In genomic region chr1:110053557-110054428, GRCh38 we compare ENCODE assay signal across 8 cellular contexts. TPM values are rescaled to one million over a fixed set of nuclear protein-coding genes. Genes with fewer than 3 reads are reported as not detected.
A peak's percentile ranks its signal among the peaks of the same experiment; 100 is the strongest.
DNase-seq lines count a peak whose midpoint lies in the region; ATAC-seq and TF ChIP-seq lines count a peak whose summit lies in the region.

No MANE protein-coding gene starts in this region.

- H3K9me3 ChIP-seq in testis = no peaks in the 10 kb centered on the region

- peak overlapping the region in 1 of 3 experiments; percentile 50 for H3K27ac Mint-ChIP-seq in nephron

- H3K27me3 ChIP-seq in testis = no peaks in the 10 kb centered on the region

- no peak overlapping the region for H3K4me3 Mint-ChIP-seq in nephron

- no peak for ATAC-seq in HG03025 (IDR thresholded peaks at IDR 0.05; ENCODE audit: low FRiP score, unreplicated experiment)

- H3K4me3 ChIP-seq in epithelial cell of esophagus (ENCODE audit: low read length) (no peak overlapping the region), testis (no peak overlapping the region)

- H3K36me3 Mint-ChIP-seq in nephron (ENCODE audit: low read depth) = peaks cover 80% of the 10 kb centered on the region

- DNase-seq in A172 (ENCODE audit: low spot score) (peak; percentile 27), NCI-H460 (ENCODE audit: extremely low read depth, low read depth) (peak; percentile 43), epithelial cell of esophagus (ENCODE audit: low read depth) (peak; percentile 51), testis (peak; percentile 85)
- DNase-seq in activated CD8-positive, alpha-beta memory T cell treated with anti-CD3 and anti-CD28 coated beads, Interleukin-2, amount 50 U/mL, for 24 hours (ENCODE audit: extremely low read depth) = peak; percentile 41

- intact Hi-C loops in testis (cut with DNase I; ENCODE audit: low total_unique reads) = loop anchor here (5.0 kb wide), 1 partner anchor 54 kb away; no protein-coding TSS in a partner anchor

- WGBS in testis, 2 donors = 57 to 63% methylated on average over 16 of the region's 16 CpGs

- peak; percentile 98 for TF ChIP-seq CTCF in GM12874 (IDR thresholded peaks at IDR 0.05; ENCODE audit: insufficient read depth, low read depth, low read length)
- peak; percentile 99 for TF ChIP-seq CTCF in epithelial cell of esophagus (IDR thresholded peaks at IDR 0.05; ENCODE audit: insufficient read depth, low read depth, low read length, missing control alignments)
- peak; percentile 89 to 94 (median 93) for TF ChIP-seq CTCF in nephron (IDR thresholded peaks at IDR 0.05; ENCODE audit: unreplicated experiment in 3 of 3)
- peak; percentile 82 to 98 (median 88) for TF ChIP-seq CTCF in testis (IDR thresholded peaks at IDR 0.05)

- no peaks in the 10 kb centered on the region for H3K9me3 Mint-ChIP-seq in nephron

- peaks cover 36% of the 10 kb centered on the region for H3K4me1 ChIP-seq in testis

- no peak for TF ChIP-seq POLR2A in testis (IDR thresholded peaks at IDR 0.05)

- H3K27ac ChIP-seq in testis = no peak overlapping the region

- no peaks in the 10 kb centered on the region for H3K36me3 ChIP-seq in testis (ENCODE audit: low read depth, missing control alignments)

- peaks cover 25% of the 10 kb centered on the region for H3K4me1 Mint-ChIP-seq in nephron

- no peaks in the 10 kb centered on the region for H3K27me3 Mint-ChIP-seq in nephron (ENCODE audit: low read depth)

RNA-seq across cellular contexts. Expression of gene ALX3, which starts 16.7 kb away (rescaled TPM):
- total RNA-seq in A172 (2014; rRNA removed; shearing (Covaris generic)) = not detected in 2 replicates
- total RNA-seq in NCI-H460 (2014; rRNA removed; shearing (Covaris generic)) = not detected in 2 replicates
- polyA plus RNA-seq in NCI-H460 (2014; cell fraction: nucleus; rRNA removed) = not detected in 2 replicates
- total RNA-seq in testis = under 1 TPM; 0.31 to 0.79 TPM
- polyA plus RNA-seq in testis (ENCODE audit: insufficient read depth, low read depth, low replicate concordance) = 0.49 TPM

RNA-seq across cellular contexts. Expression of gene STRIP1, which starts 19.4 kb away (rescaled TPM):
- total RNA-seq in A172 (2014; rRNA removed; shearing (Covaris generic)) = 24.4 and 25.7 TPM in 2 replicates
- 20.8 and 22.5 TPM in 2 replicates for total RNA-seq in NCI-H460 (2014; rRNA removed; shearing (Covaris generic))
- 33.1 and 45.8 TPM in 2 replicates for polyA plus RNA-seq in NCI-H460 (2014; cell fraction: nucleus; rRNA removed)
- 100 to 1,000 TPM in 1 of 2 donors, 10 to 100 TPM in 1; 85.8 to 103 TPM for total RNA-seq in testis
- polyA plus RNA-seq in testis (ENCODE audit: insufficient read depth, low read depth, low replicate concordance) = 49.9 TPM

RNA-seq across cellular contexts. Expression of gene UBL4B, which starts 58.5 kb away (rescaled TPM):
- total RNA-seq in A172 (2014; rRNA removed; shearing (Covaris generic)) = 0.83 TPM in 1 of 2 replicates, not detected in the other
- not detected in 2 replicates for total RNA-seq in NCI-H460 (2014; rRNA removed; shearing (Covaris generic))
- polyA plus RNA-seq in NCI-H460 (2014; cell fraction: nucleus; rRNA removed) = not detected in 2 replicates
- 10 to 100 TPM; 34.1 to 95.5 TPM for total RNA-seq in testis
- polyA plus RNA-seq in testis (ENCODE audit: insufficient read depth, low read depth, low replicate concordance) = 105 TPM

Comparison
In these comparisons a context has a peak if more than half of its experiments do, and no peak if none do; other contexts are left out.
1. DNase-seq: peak in every context shown above with its lines; median percentile 85 in testis; 51 in epithelial cell of esophagus; 43 in NCI-H460; 41 in activated CD8-positive, alpha-beta memory T cell treated with anti-CD3 and anti-CD28 coated beads, Interleukin-2, amount 50 U/mL, for 24 hours; 27 in A172.
2. RNA of gene UBL4B, which starts 58.5 kb away (total RNA-seq): 34.1 to 95.5 TPM in testis; 0.83 TPM in A172 and not detected in NCI-H460; every median in the first group is over 10 times any median in the second.
3. Peak in every context shown above with its lines, with median percentiles within 50 percentile points of each other: CTCF ChIP-seq.